Comparison of ENCODE assay signal across 12 cellular contexts in the genomic region with DNA sequence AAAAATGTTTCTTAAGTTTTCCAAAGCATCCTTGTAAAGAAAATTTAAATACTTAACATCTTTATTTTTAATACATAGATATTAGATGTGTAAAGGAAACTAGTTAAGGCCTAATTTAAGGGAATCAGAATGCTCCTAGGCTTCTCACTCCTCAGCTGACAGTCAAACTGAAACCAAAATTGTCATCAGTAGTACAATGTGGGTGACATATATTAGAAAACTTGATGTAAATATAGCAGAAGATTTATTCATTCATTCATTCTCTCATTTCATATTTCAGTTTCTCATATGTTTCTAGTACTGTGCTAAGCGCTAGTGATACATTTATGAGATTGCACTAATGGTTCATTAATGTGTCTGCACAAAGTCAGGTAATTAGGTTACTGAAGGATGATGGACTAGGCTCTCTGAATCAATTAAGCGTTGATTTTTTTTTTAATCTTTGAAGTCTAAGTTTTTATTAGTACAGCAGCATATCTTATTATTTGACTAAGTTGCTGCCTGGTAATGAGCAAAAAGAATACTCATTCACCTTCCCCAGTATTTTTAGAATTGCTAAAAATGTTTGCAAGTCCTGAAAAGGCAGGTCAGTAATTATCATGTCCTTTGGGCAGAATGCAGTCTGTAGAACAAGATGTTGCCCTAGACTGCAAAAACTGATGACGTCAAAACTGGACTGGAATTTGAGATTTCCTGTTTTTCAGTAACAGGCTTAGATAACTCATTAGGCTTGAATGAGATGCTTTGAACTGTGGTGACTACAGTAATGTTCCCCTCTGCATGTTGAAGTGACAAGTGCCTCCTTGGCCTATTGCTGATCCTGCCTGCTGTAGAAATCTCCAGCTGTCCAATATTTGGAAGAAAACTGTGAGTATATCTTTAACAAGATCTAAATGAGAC.
A peak's percentile ranks its signal among the peaks of the same experiment; 100 is the strongest.
DNase-seq lines count a peak whose midpoint lies in the region; ATAC-seq and TF ChIP-seq lines count a peak whose summit lies in the region.
"Had no signal": no experiment of that assay in that cellular context is flagged by ENCODE, and none has a peak within 500 bp of the region (broad histone marks: within the 10 kb centered on the region; RNA-seq: fewer than 3 reads in every experiment).

No MANE protein-coding gene starts in this region.

- H3K36me3 ChIP-seq in right lobe of liver, result no peaks in the 10 kb centered on the region

- TF ChIP-seq POLR2A in right lobe of liver (IDR thresholded peaks at IDR 0.05), result no peak

- no peak overlapping the region for H3K27ac ChIP-seq in right lobe of liver

- DNase-seq in SHP77 (lab: John Stamatoyannopoulos, UW), result peak; percentile 66 to 72
- DNase-seq in right lobe of liver, result no peak
- DNase-seq in amniotic stem cell (lab: John Stamatoyannopoulos, UW), result no peak
- DNase-seq in SKM-1 (lab: John Stamatoyannopoulos, UW; ENCODE audit: unreplicated experiment), result no peak
- no peak for DNase-seq in stimulated activated CD4-positive, alpha-beta T cell treated with anti-CD3 and anti-CD28 coated beads, Interleukin-15, amount 100 ng/mL, for 24 hours
- DNase-seq: amygdala, DMS 273 treated with DMSO at 0.1 percent for 48 hours, NCI-H1694 had no signal

- intact Hi-C loops in right lobe of liver (cut with DNase I), result no loop called here

- H3K4me3 ChIP-seq in right lobe of liver, result no peak overlapping the region

- no peaks in the 10 kb centered on the region for H3K27me3 ChIP-seq in right lobe of liver

- no peaks in the 10 kb centered on the region for H3K9me3 ChIP-seq in right lobe of liver

- no peaks in the 10 kb centered on the region for H3K4me1 ChIP-seq in right lobe of liver

- ATAC-seq in GM18502 (IDR thresholded peaks at IDR 0.05; ENCODE audit: poor library complexity, unreplicated experiment) (peak; percentile 63), HG02852 (IDR thresholded peaks at IDR 0.05; ENCODE audit: unreplicated experiment) (peak; percentile 69), right lobe of liver (peak; percentile 19 to 77 (median 45)), HG03521 (IDR thresholded peaks at IDR 0.05; ENCODE audit: unreplicated experiment) (no peak)
- ATAC-seq: HCT116 had no signal

- no peak for TF ChIP-seq CTCF in right lobe of liver (IDR thresholded peaks at IDR 0.05)

- 69% methylated on average over 3 of the region's 3 CpGs for WGBS in right lobe of liver (ENCODE audit: insufficient coverage, low coverage, low lambda C conversion rate, missing lambda C conversion rate)

Comparison
In these comparisons a context has a peak if more than half of its experiments do, and no peak if none do; other contexts are left out.
1. DNase-seq: peak in SHP77 (2 of 2); none in right lobe of liver (0 of 3), amniotic stem cell (single experiment), SKM-1 (single experiment) and stimulated activated CD4-positive, alpha-beta T cell treated with anti-CD3 and anti-CD28 coated beads, Interleukin-15, amount 100 ng/mL, for 24 hours (single experiment).